21 cellular contexts compared by ENCODE assay signal in genomic region chr1:181347495-181348390, GRCh38.
"Had no signal": no experiment of that assay in that cellular context is flagged by ENCODE, and none has a peak within 500 bp of the region (broad histone marks: within the 10 kb centered on the region; RNA-seq: fewer than 3 reads in every experiment).

No MANE protein-coding gene starts in this region.

- H3K4me3 ChIP-seq: lower lobe of right lung, neural progenitor cell, SJCRH30, stomach, thoracic aorta had no signal

- FAIRE-seq: urothelium cell line had no signal

- H3K4me3 Mint-ChIP-seq: activated CD8-positive, alpha-beta T cell treated with anti-CD3 and anti-CD28 coated beads, Interleukin-2, amount 10 ng/mL, durations not matched to agents 7 days and 5 days; activated naive CD8-positive, alpha-beta T cell; brain; central memory CD8-positive, alpha-beta T cell; effector memory CD8-positive, alpha-beta T cell; immature natural killer cell; mesothelial cell of epicardium; neural progenitor cell; T-helper 17 cell had no signal

- H3K36me3 ChIP-seq: lower lobe of right lung, neural progenitor cell, SJCRH30, stomach, thoracic aorta, WERI-Rb-1 had no signal

- H3K9me3 ChIP-seq: lower lobe of right lung, SJCRH30, stomach, thoracic aorta had no signal

- ATAC-seq: activated CD8-positive, alpha-beta T cell treated with anti-CD3 and anti-CD28 coated beads, Interleukin-2, amount 10 ng/mL, durations not matched to agents 7 days and 5 days; effector memory CD8-positive, alpha-beta T cell; lower lobe of right lung; T-helper 17 cell had no signal

- H3K27me3 ChIP-seq: neural progenitor cell, SJCRH30 had no signal

- DNase-seq: activated CD4-positive, alpha-beta T cell treated with anti-CD3 and anti-CD28 coated beads for 4 hours; activated CD8-positive, alpha-beta T cell treated with anti-CD3 and anti-CD28 coated beads, Interleukin-2, amount 10 ng/mL, durations not matched to agents 7 days and 5 days; activated gamma-delta T cell treated with Interleukin-2 at 50 U/mL for 16 hours; effector memory CD8-positive, alpha-beta T cell; foreskin melanocyte; immature natural killer cell; lower lobe of right lung; retina; SJCRH30; stomach; T-helper 17 cell; WERI-Rb-1 had no signal

- H3K27ac Mint-ChIP-seq: activated CD8-positive, alpha-beta T cell treated with anti-CD3 and anti-CD28 coated beads, Interleukin-2, amount 10 ng/mL, durations not matched to agents 7 days and 5 days; activated naive CD8-positive, alpha-beta T cell; effector memory CD8-positive, alpha-beta T cell; immature natural killer cell; mesothelial cell of epicardium; neural progenitor cell had no signal

- H3K9ac ChIP-seq: neural progenitor cell, parathyroid adenoma had no signal

- H3K27ac ChIP-seq: epithelial cell of prostate, lower lobe of right lung, neural progenitor cell, parathyroid adenoma, SJCRH30, stomach, thoracic aorta, WERI-Rb-1 had no signal

- H3K36me3 Mint-ChIP-seq: activated naive CD8-positive, alpha-beta T cell; brain; immature natural killer cell; mesothelial cell of epicardium; neural progenitor cell had no signal

- H3K9me3 Mint-ChIP-seq: central memory CD8-positive, alpha-beta T cell; effector memory CD8-positive, alpha-beta T cell; mesothelial cell of epicardium; neural progenitor cell had no signal

- H3K27me3 Mint-ChIP-seq: activated naive CD8-positive, alpha-beta T cell had no signal

- H3K4me1 Mint-ChIP-seq: immature natural killer cell, mesothelial cell of epicardium, neural progenitor cell had no signal

- H3K4me1 ChIP-seq: lower lobe of right lung, neural progenitor cell, parathyroid adenoma, SJCRH30, stomach had no signal
